In the genomic region with DNA sequence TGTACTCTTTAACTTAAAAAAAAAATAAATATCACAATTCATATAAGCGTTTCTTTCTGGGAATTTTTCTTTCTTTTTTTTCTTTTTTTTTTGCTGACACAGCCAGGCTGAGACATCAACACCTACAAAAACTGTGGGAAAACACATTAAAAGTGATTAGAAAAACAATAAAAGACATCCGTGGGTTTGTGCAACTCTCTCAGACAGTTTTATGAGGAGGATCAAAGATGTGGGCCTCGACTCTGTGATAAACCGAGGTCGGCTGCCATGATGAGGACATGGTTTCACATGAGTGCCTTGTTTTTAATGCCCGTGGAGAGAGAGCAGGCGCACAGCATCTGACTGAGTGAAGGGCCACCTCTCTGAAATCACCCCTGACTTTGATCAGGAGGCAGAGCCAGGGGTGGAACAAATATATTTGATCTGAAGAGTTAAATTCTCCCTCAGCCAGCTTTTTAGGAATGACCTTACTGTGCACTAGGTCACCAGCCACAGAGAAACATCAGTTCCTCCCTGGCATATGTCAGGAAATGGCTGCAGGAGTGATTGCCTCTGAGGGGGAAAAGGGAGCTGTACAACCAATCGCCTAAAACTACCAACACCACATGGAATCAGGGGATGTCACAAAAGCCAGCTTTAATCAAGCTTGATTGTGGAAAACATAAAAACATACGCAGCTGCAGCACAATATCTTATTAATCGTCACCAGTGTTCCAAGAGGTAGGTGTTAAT, we compare ENCODE assay signal across 22 cellular contexts.
A peak's percentile ranks its signal among the peaks of the same experiment; 100 is the strongest.
DNase-seq lines count a peak whose midpoint lies in the region; ATAC-seq and TF ChIP-seq lines count a peak whose summit lies in the region.
"Had no signal": no experiment of that assay in that cellular context is flagged by ENCODE, and none has a peak within 500 bp of the region (broad histone marks: within the 10 kb centered on the region; RNA-seq: fewer than 3 reads in every experiment).

No MANE protein-coding gene starts in this region.

- H3K79me2 ChIP-seq in neural cell (replicated peaks; ENCODE audit: insufficient read depth, low read length), result no peaks in the 10 kb centered on the region

- no peak overlapping the region for H2BK120ac ChIP-seq in IMR-90 (ENCODE audit: low read depth, low read length)

- H3K4me3 ChIP-seq in IMR-90 (ENCODE audit: insufficient read depth, low read depth, low read length) (no peak overlapping the region), endodermal cell (ENCODE audit: low read length) (no peak overlapping the region), neural cell (ENCODE audit: low read length) (no peak overlapping the region), lower lobe of right lung (no peak overlapping the region)
- H3K4me3 ChIP-seq: A549, heart right ventricle, SJSA1, tibial nerve had no signal

- peak; percentile 39 for DNase-seq in activated CD8-positive, alpha-beta T cell treated with anti-CD3 and anti-CD28 coated beads for 36 hours
- DNase-seq in activated CD8-positive, alpha-beta T cell treated with anti-CD3 and anti-CD28 coated beads, Interleukin-2, amount 10 ng/mL, durations not matched to agents 7 days and 5 days, result no peak
- DNase-seq in IMR-90 (no peak), endodermal cell (no peak), lower lobe of right lung (no peak)
- DNase-seq in stimulated activated CD4-positive, alpha-beta T cell treated with anti-CD3 and anti-CD28 coated beads, Interleukin-15, amount 100 ng/mL, for 24 hours, result no peak
- DNase-seq: effector memory CD4-positive, alpha-beta T cell; heart right ventricle; HFFc6; NCI-H1105 treated with DMSO at 0.1 percent for 48 hours; NCI-H748 treated with DMSO at 0.1 percent for 48 hours had no signal

- dilution Hi-C loops in IMR-90 (cut with HindIII; ENCODE audit: low sequenced_read_pairs, unreplicated experiment), result no loop called here

- H3K36me3 ChIP-seq in IMR-90 (ENCODE audit: control insufficient read depth, insufficient read depth, low read length) (peaks cover 3% of the 10 kb centered on the region; the same call in 1 of the 2 replicates), endodermal cell (ENCODE audit: control insufficient read depth, insufficient read depth, low read length) (no peaks in the 10 kb centered on the region), neural cell (ENCODE audit: insufficient read depth, low read length) (no peaks in the 10 kb centered on the region), lower lobe of right lung (no peaks in the 10 kb centered on the region)
- H3K36me3 ChIP-seq: heart right ventricle, neutrophil, SJSA1, tibial nerve had no signal

- TF ChIP-seq POLR2A in IMR-90 (IDR thresholded peaks at IDR 0.05; ENCODE audit: low read depth, low read length), result no peak

- H3K9me3 ChIP-seq in IMR-90 (ENCODE audit: control insufficient read depth, insufficient read depth, low read length) (no peaks in the 10 kb centered on the region), endodermal cell (ENCODE audit: control insufficient read depth, low read length) (no peaks in the 10 kb centered on the region), neural cell (ENCODE audit: low read length) (no peaks in the 10 kb centered on the region), lower lobe of right lung (no peaks in the 10 kb centered on the region)
- H3K9me3 ChIP-seq: A549, heart right ventricle, neutrophil, SJSA1, tibial nerve had no signal

- no peak overlapping the region for H2AK9ac ChIP-seq in IMR-90 (replicated peaks; ENCODE audit: low read depth, low read length, poor library complexity)

- peaks cover 10% of the 10 kb centered on the region for H3F3A ChIP-seq in neural cell (ENCODE audit: insufficient read depth, low read length, poor library complexity, severe bottlenecking)

- H3K9me2 ChIP-seq in neural cell (ENCODE audit: insufficient read depth, low read length), result no peaks in the 10 kb centered on the region

- no peak overlapping the region for H2BK20ac ChIP-seq in IMR-90 (ENCODE audit: low read depth, low read length)

- no peak overlapping the region for H3K4me3 Mint-ChIP-seq in activated CD8-positive, alpha-beta T cell treated with anti-CD3 and anti-CD28 coated beads for 36 hours
- no peak overlapping the region for H3K4me3 Mint-ChIP-seq in activated CD8-positive, alpha-beta T cell treated with anti-CD3 and anti-CD28 coated beads, Interleukin-2, amount 10 ng/mL, durations not matched to agents 7 days and 5 days
- no peak overlapping the region for H3K4me3 Mint-ChIP-seq in endodermal cell
- H3K4me3 Mint-ChIP-seq: HFFc6; stimulated activated effector memory CD8-positive, alpha-beta T cell treated with anti-CD3 and anti-CD28 coated beads, Interleukin-12 subunit alpha, Interleukin-12 subunit beta, amount 100 ng/mL, for 72 hours; T-helper 2 cell treated with Interferon-gamma antibody and Interleukin-4, amounts not matched to agents 5 μg/mL and 100 μg/mL, for 36 hours had no signal

- H3K27ac ChIP-seq in IMR-90 (ENCODE audit: insufficient read depth, low read length), result no peak overlapping the region
- H3K27ac ChIP-seq in endodermal cell (ENCODE audit: low read depth, low read length), result peak overlapping the region; percentile 60
- H3K27ac ChIP-seq in neural cell (ENCODE audit: low read length), result peak overlapping the region; percentile 76
- H3K27ac ChIP-seq in lower lobe of right lung, result no peak overlapping the region
- H3K27ac ChIP-seq: A549, C4-2B, heart right ventricle, neutrophil, SJSA1, tibial nerve had no signal

- no peak overlapping the region for H2BK5ac ChIP-seq in IMR-90 (ENCODE audit: low read depth, low read length, poor library complexity, severe bottlenecking)

- H3K56ac ChIP-seq in IMR-90 (ENCODE audit: extremely low read depth, insufficient read depth, low read length), result no peak overlapping the region

- H3K27me3 ChIP-seq in IMR-90 (ENCODE audit: control insufficient read depth, insufficient read depth, low read length) (no peaks in the 10 kb centered on the region), endodermal cell (ENCODE audit: control insufficient read depth, insufficient read depth, low read length, poor library complexity, severe bottlenecking) (no peaks in the 10 kb centered on the region), neural cell (ENCODE audit: insufficient read depth, low read depth, low read length) (no peaks in the 10 kb centered on the region), lower lobe of right lung (ENCODE audit: low read depth) (no peaks in the 10 kb centered on the region)
- H3K27me3 ChIP-seq: heart right ventricle, neutrophil, SJSA1, tibial nerve had no signal

- H3K4me1 Mint-ChIP-seq in activated CD8-positive, alpha-beta T cell treated with anti-CD3 and anti-CD28 coated beads for 36 hours (ENCODE audit: low read depth), result peaks cover 73% of the 10 kb centered on the region
- H3K4me1 Mint-ChIP-seq in activated CD8-positive, alpha-beta T cell treated with anti-CD3 and anti-CD28 coated beads, Interleukin-2, amount 10 ng/mL, durations not matched to agents 7 days and 5 days (ENCODE audit: low read depth), result peaks cover 34% of the 10 kb centered on the region
- H3K4me1 Mint-ChIP-seq in endodermal cell, result peaks cover 35% of the 10 kb centered on the region

- H3K9ac ChIP-seq in IMR-90 (ENCODE audit: low read depth, low read length), result no peak overlapping the region
- no peak overlapping the region for H3K9ac ChIP-seq in endodermal cell (ENCODE audit: extremely low read depth, low read length, poor library complexity, severe bottlenecking)
- H3K9ac ChIP-seq in neural cell (ENCODE audit: low read length), result peak overlapping the region; percentile 28

- H3K27me3 Mint-ChIP-seq in activated CD8-positive, alpha-beta T cell treated with anti-CD3 and anti-CD28 coated beads for 36 hours, result no peaks in the 10 kb centered on the region
- H3K27me3 Mint-ChIP-seq in activated CD8-positive, alpha-beta T cell treated with anti-CD3 and anti-CD28 coated beads, Interleukin-2, amount 10 ng/mL, durations not matched to agents 7 days and 5 days (ENCODE audit: low read depth), result no peaks in the 10 kb centered on the region
- no peaks in the 10 kb centered on the region for H3K27me3 Mint-ChIP-seq in endodermal cell (ENCODE audit: insufficient read depth)

- intact Hi-C loops in activated CD8-positive, alpha-beta T cell treated with anti-CD3 and anti-CD28 coated beads for 36 hours (cut with micrococcal nuclease), result no loop called here
- intact Hi-C loops in IMR-90 (cut with micrococcal nuclease), result no loop called here
- intact Hi-C loops in lower lobe of right lung (cut with DNase I), result no loop called here

- H3K27ac Mint-ChIP-seq in activated CD8-positive, alpha-beta T cell treated with anti-CD3 and anti-CD28 coated beads for 36 hours, result peak overlapping the region; percentile 74
- H3K27ac Mint-ChIP-seq in activated CD8-positive, alpha-beta T cell treated with anti-CD3 and anti-CD28 coated beads, Interleukin-2, amount 10 ng/mL, durations not matched to agents 7 days and 5 days, result no peak overlapping the region
- H3K27ac Mint-ChIP-seq in endodermal cell, result no peak overlapping the region
- H3K27ac Mint-ChIP-seq: HFFc6; stimulated activated effector memory CD8-positive, alpha-beta T cell treated with anti-CD3 and anti-CD28 coated beads, Interleukin-12 subunit alpha, Interleukin-12 subunit beta, amount 100 ng/mL, for 72 hours; T-helper 2 cell treated with Interferon-gamma antibody and Interleukin-4, amounts not matched to agents 5 μg/mL and 100 μg/mL, for 36 hours had no signal

- H4K20me1 ChIP-seq in IMR-90 (ENCODE audit: insufficient read depth, low read length) (no peaks in the 10 kb centered on the region), neural cell (ENCODE audit: insufficient read depth) (no peaks in the 10 kb centered on the region)

- H3K4me1 ChIP-seq in IMR-90 (ENCODE audit: control insufficient read depth, insufficient read depth, low read length) (no peaks in the 10 kb centered on the region), endodermal cell (ENCODE audit: control insufficient read depth, insufficient read depth, low read length) (peaks cover 3% of the 10 kb centered on the region), lower lobe of right lung (peaks cover 7% of the 10 kb centered on the region)
- H3K4me1 ChIP-seq: A549, SJSA1 had no signal

- H2AK5ac ChIP-seq in IMR-90 (ENCODE audit: low read depth, low read length), result no peak overlapping the region

- in situ Hi-C loops in IMR-90 (cut with MboI; ENCODE audit: low sequenced_read_pairs), result no loop called here

- H3K4me2 ChIP-seq in IMR-90 (ENCODE audit: low read depth, low read length) (no peak overlapping the region), neural cell (ENCODE audit: low read length) (no peak overlapping the region)
- H3K4me2 ChIP-seq: A549 had no signal

- CTCF ChIA-PET in activated CD8-positive, alpha-beta T cell treated with anti-CD3 and anti-CD28 coated beads for 36 hours (lab: Charles Lee), result no interaction called here
- CTCF ChIA-PET in activated CD8-positive, alpha-beta T cell treated with anti-CD3 and anti-CD28 coated beads, Interleukin-2, amount 10 ng/mL, durations not matched to agents 7 days and 5 days (lab: Charles Lee), result no interaction called here
- CTCF ChIA-PET in IMR-90 (lab: Yijun Ruan, JAX), result interaction anchor here (1.0 kb wide), 1 partner anchor 165 kb away, joined by 3 read pairs; the partner anchor contains the start of gene MAML2

- no peaks in the 10 kb centered on the region for H3K9me3 Mint-ChIP-seq in activated CD8-positive, alpha-beta T cell treated with anti-CD3 and anti-CD28 coated beads for 36 hours
- H3K9me3 Mint-ChIP-seq in activated CD8-positive, alpha-beta T cell treated with anti-CD3 and anti-CD28 coated beads, Interleukin-2, amount 10 ng/mL, durations not matched to agents 7 days and 5 days (ENCODE audit: insufficient read depth), result no peaks in the 10 kb centered on the region
- no peaks in the 10 kb centered on the region for H3K9me3 Mint-ChIP-seq in endodermal cell
- H3K9me3 Mint-ChIP-seq: HFFc6; stimulated activated effector memory CD8-positive, alpha-beta T cell treated with anti-CD3 and anti-CD28 coated beads, Interleukin-12 subunit alpha, Interleukin-12 subunit beta, amount 100 ng/mL, for 72 hours had no signal

- TF ChIP-seq RAD21 in IMR-90 (IDR thresholded peaks at IDR 0.05; ENCODE audit: low read length) (no peak), neural cell (conservative IDR thresholded peaks at IDR 0.05) (no peak)

- H3K79me1 ChIP-seq in IMR-90 (ENCODE audit: low read depth in 1 of 2, low read length in 2 of 2), result peaks cover 38 to 53% of the 10 kb centered on the region in 2 experiments

- 63% methylated on average over 2 of the region's 10 CpGs; no CpG with 5 or more reads in 1 of the 2 experiments for WGBS in IMR-90 (ENCODE audit: extremely low coverage in 2 of 2, insufficient read length in 1 of 2), 2 experiments
- 79 to 90% methylated on average over 7 to 10 of the region's 10 CpGs for WGBS in endodermal cell (ENCODE audit: insufficient coverage in 1 of 2, insufficient read length in 1 of 2), 2 experiments

- H4K5ac ChIP-seq in IMR-90 (ENCODE audit: low read depth, low read length), result no peak overlapping the region

- no peak overlapping the region for H3K23ac ChIP-seq in IMR-90 (ENCODE audit: low read depth, low read length)

- no peak overlapping the region for H2BK15ac ChIP-seq in IMR-90 (ENCODE audit: low read depth, low read length)

- peaks cover 34% of the 10 kb centered on the region for H3K36me3 Mint-ChIP-seq in activated CD8-positive, alpha-beta T cell treated with anti-CD3 and anti-CD28 coated beads for 36 hours (ENCODE audit: low read depth)
- peaks cover 30% of the 10 kb centered on the region for H3K36me3 Mint-ChIP-seq in activated CD8-positive, alpha-beta T cell treated with anti-CD3 and anti-CD28 coated beads, Interleukin-2, amount 10 ng/mL, durations not matched to agents 7 days and 5 days (ENCODE audit: low read depth)
- H3K36me3 Mint-ChIP-seq in endodermal cell (ENCODE audit: low read depth), result no peaks in the 10 kb centered on the region

- no TSS peak for BruUV-seq in IMR-90 (replicated peaks; lab: Mats Ljungman, UMichigan)

- no peak for TF ChIP-seq CTCF in activated CD8-positive, alpha-beta T cell treated with anti-CD3 and anti-CD28 coated beads for 36 hours (IDR thresholded peaks at IDR 0.05)
- no peak for TF ChIP-seq CTCF in IMR-90 (conservative IDR thresholded peaks at IDR 0.05; ENCODE audit: low read depth, low read length)
- no peak for TF ChIP-seq CTCF in endodermal cell (conservative IDR thresholded peaks at IDR 0.05)
- TF ChIP-seq CTCF in neural cell (IDR thresholded peaks at IDR 0.05; ENCODE audit: poor library complexity, severe bottlenecking), result no peak
- no peak for TF ChIP-seq CTCF in lower lobe of right lung (IDR thresholded peaks at IDR 0.05)

- H2AFZ ChIP-seq in IMR-90 (replicated peaks; ENCODE audit: low read length, poor library complexity), result no peak overlapping the region
- no peak overlapping the region for H2AFZ ChIP-seq in neural cell (ENCODE audit: low read depth, low read length)

- no peak overlapping the region; the same call in 1 of the 2 replicates for H3K14ac ChIP-seq in IMR-90 (replicated peaks; ENCODE audit: low read depth, low read length)

- H4K91ac ChIP-seq in IMR-90 (ENCODE audit: insufficient read depth, low read depth, low read length), result no peak overlapping the region

- no peak for TF ChIP-seq EP300 in neural cell (conservative IDR thresholded peaks at IDR 0.05; ENCODE audit: poor library complexity, severe bottlenecking)

- 0 out of 4 replicates have a peak overlapping the region, but pooled peaks of 1 of the 2 experiments have one; percentile 7 for H4K8ac ChIP-seq in IMR-90 (ENCODE audit: low read depth in 2 of 2, low read length in 2 of 2)

- peaks cover 9% of the 10 kb centered on the region for H3K9me1 ChIP-seq in IMR-90 (ENCODE audit: insufficient read depth, low read length)

- no peak overlapping the region for H3K18ac ChIP-seq in IMR-90 (ENCODE audit: low read depth, low read length)

- POLR2A ChIA-PET in activated CD8-positive, alpha-beta T cell treated with anti-CD3 and anti-CD28 coated beads for 36 hours (lab: Charles Lee), result interaction anchor here (1.5 kb wide), 1 partner anchor 165 kb away, joined by 3 read pairs; the partner anchor contains the start of gene MAML2
- POLR2A ChIA-PET in activated CD8-positive, alpha-beta T cell treated with anti-CD3 and anti-CD28 coated beads, Interleukin-2, amount 10 ng/mL, durations not matched to agents 7 days and 5 days (lab: Charles Lee), result no interaction called here
- POLR2A ChIA-PET in IMR-90 (lab: Charles Lee; ENCODE audit: unreplicated experiment), result no interaction called here

- ATAC-seq in activated CD8-positive, alpha-beta T cell treated with anti-CD3 and anti-CD28 coated beads for 36 hours, result peak; percentile 43
- no peak for ATAC-seq in activated CD8-positive, alpha-beta T cell treated with anti-CD3 and anti-CD28 coated beads, Interleukin-2, amount 10 ng/mL, durations not matched to agents 7 days and 5 days
- ATAC-seq in IMR-90 (ENCODE audit: low read depth), result no peak
- ATAC-seq in GM21723 (IDR thresholded peaks at IDR 0.05; ENCODE audit: unreplicated experiment), result no peak
- no peak for ATAC-seq in lower lobe of right lung
- ATAC-seq: A549; activated CD4-positive, CD25-positive, alpha-beta regulatory T cell treated with anti-CD3 and anti-CD28 coated beads, Interleukin-2, amount 50 U/mL, for 24 hours; Panc1; stimulated activated effector memory CD8-positive, alpha-beta T cell treated with anti-CD3 and anti-CD28 coated beads, Interleukin-12 subunit alpha, Interleukin-12 subunit beta, amount 100 ng/mL, for 72 hours had no signal

- H3K4ac ChIP-seq in IMR-90 (ENCODE audit: low read depth, low read length), result no peak overlapping the region

Comparison
In these comparisons a context has a peak if more than half of its experiments do, and no peak if none do; other contexts are left out.
1. H3K27ac ChIP-seq: peak in endodermal cell (single experiment) and neural cell (single experiment); none in IMR-90 (single experiment) and lower lobe of right lung (single experiment).